In the genomic region with DNA sequence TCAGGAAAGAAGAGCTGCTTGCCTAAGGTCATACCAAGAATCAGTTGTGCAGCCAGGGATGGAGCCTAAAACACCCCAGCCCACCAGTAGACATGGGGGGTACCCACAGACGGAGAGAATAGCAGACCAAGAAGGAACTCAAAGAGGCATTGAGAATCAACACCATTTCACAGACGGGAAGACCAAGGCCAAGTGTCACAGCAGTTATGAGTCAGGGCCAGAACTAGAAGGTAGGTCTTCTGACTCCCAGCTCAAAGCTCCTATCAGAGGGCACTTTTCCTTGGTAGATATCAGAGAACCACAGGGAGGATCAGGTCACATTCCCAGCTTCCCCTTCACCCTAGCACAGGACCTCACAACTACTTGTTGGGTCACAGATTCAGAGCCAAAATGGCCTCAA, we compare ENCODE assay signal across 26 cellular contexts. TPM values are rescaled to one million over a fixed set of nuclear protein-coding genes. Genes with fewer than 3 reads are reported as not detected.
DNase-seq lines count a peak whose midpoint lies in the region; ATAC-seq, FAIRE-seq and TF ChIP-seq lines count a peak whose summit lies in the region.
"Had no signal": no experiment of that assay in that cellular context is flagged by ENCODE, and none has a peak within 500 bp of the region (broad histone marks: within the 10 kb centered on the region; RNA-seq: fewer than 3 reads in every experiment).

No MANE protein-coding gene starts in this region.

- POLR2A ChIA-PET in WTC11 (lab: Charles Lee) (interaction anchor here (0.6 kb wide), 1 partner anchor 16 kb away, joined by 4 read pairs; no protein-coding TSS in a partner anchor), GM12878 (lab: Charles Lee) (interaction anchor here (0.9 kb wide), 1 partner anchor 14 kb away, joined by 3 read pairs; no protein-coding TSS in a partner anchor)

- no peaks in the 10 kb centered on the region for H3K9me3 Mint-ChIP-seq in activated naive CD4-positive, alpha-beta T cell treated with anti-CD3 and anti-CD28 coated beads for 36 hours
- H3K9me3 Mint-ChIP-seq in WTC11 (no peaks in the 10 kb centered on the region), osteocyte (ENCODE audit: unreplicated experiment) (peaks cover 5% of the 10 kb centered on the region)
- no peaks in the 10 kb centered on the region for H3K9me3 Mint-ChIP-seq in stimulated activated naive B cell treated with anti-CD40 and anti-IgM and Interleukin-4, amounts not matched to agents 10 μg/mL and 1 μg/mL and 100 μg/mL, for 72 hours

- BruUV-seq in GM12878 (replicated peaks; lab: Mats Ljungman, UMichigan) = no TSS peak

- peaks cover 35% of the 10 kb centered on the region for H3K79me2 ChIP-seq in GM12878 (ENCODE audit: control insufficient read depth, insufficient read depth, low read length)

- peaks cover 0 to 16% of the 10 kb centered on the region in 2 experiments; a peak in 3 of 4 replicates for H3K36me3 ChIP-seq in GM12878 (ENCODE audit: control insufficient read depth in 2 of 2, insufficient read depth in 2 of 2, low read length in 1 of 2)
- H3K36me3 ChIP-seq in prostate gland = no peaks in the 10 kb centered on the region
- H3K36me3 ChIP-seq: adrenal gland, neural progenitor cell had no signal

- H3K4me1 ChIP-seq in GM12878 (ENCODE audit: control insufficient read depth, insufficient read depth, low read length) (peaks cover 38% of the 10 kb centered on the region), prostate gland (replicated peaks) (no peaks in the 10 kb centered on the region)
- H3K4me1 ChIP-seq: HAP-1, neural progenitor cell had no signal

- intact Hi-C loops in activated naive CD4-positive, alpha-beta T cell treated with anti-CD3 and anti-CD28 coated beads for 36 hours (cut with micrococcal nuclease) = no loop called here
- intact Hi-C loops in GM12878 (cut with micrococcal nuclease; ENCODE audit: unreplicated experiment) (loop anchor here (10.0 kb wide), 1 partner anchor 298 kb away; no protein-coding TSS in a partner anchor), prostate gland (cut with DNase I) (no loop called here), sciatic nerve (cut with DNase I) (no loop called here)

- H3K27ac Mint-ChIP-seq in activated naive CD4-positive, alpha-beta T cell treated with anti-CD3 and anti-CD28 coated beads for 36 hours = peak overlapping the region; percentile 100
- H3K27ac Mint-ChIP-seq in WTC11 (peak overlapping the region; percentile 27; the same call in 1 of the 2 replicates), osteocyte (ENCODE audit: unreplicated experiment) (no peak overlapping the region)
- H3K27ac Mint-ChIP-seq in stimulated activated naive B cell treated with anti-CD40 and anti-IgM and Interleukin-4, amounts not matched to agents 10 μg/mL and 1 μg/mL and 100 μg/mL, for 72 hours = peak overlapping the region; percentile 76
- H3K27ac Mint-ChIP-seq: neural progenitor cell had no signal

- H3K9ac ChIP-seq in GM12878 (ENCODE audit: control insufficient read depth, insufficient read depth, low read length) = no peak overlapping the region
- H3K9ac ChIP-seq: neural progenitor cell had no signal

- H3K27me3 ChIP-seq in GM12878 (replicated peaks in 1 of 2; ENCODE audit: control insufficient read depth in 2 of 2, insufficient read depth in 2 of 2, low read length in 1 of 2) (no peaks in the 10 kb centered on the region), prostate gland (replicated peaks; ENCODE audit: insufficient read depth) (no peaks in the 10 kb centered on the region)
- H3K27me3 ChIP-seq: adrenal gland, neural progenitor cell, stomach had no signal

- no peaks in the 10 kb centered on the region for H3K27me3 Mint-ChIP-seq in activated naive CD4-positive, alpha-beta T cell treated with anti-CD3 and anti-CD28 coated beads for 36 hours (ENCODE audit: low read depth)
- no peaks in the 10 kb centered on the region for H3K27me3 Mint-ChIP-seq in WTC11 (ENCODE audit: low read depth)
- no peaks in the 10 kb centered on the region for H3K27me3 Mint-ChIP-seq in stimulated activated naive B cell treated with anti-CD40 and anti-IgM and Interleukin-4, amounts not matched to agents 10 μg/mL and 1 μg/mL and 100 μg/mL, for 72 hours
- H3K27me3 Mint-ChIP-seq in osteocyte (ENCODE audit: unreplicated experiment) = no peaks in the 10 kb centered on the region

- H3K27ac ChIP-seq in GM12878 (ENCODE audit: control insufficient read depth, insufficient read depth) (peak overlapping the region; percentile 31), prostate gland (no peak overlapping the region)
- H3K27ac ChIP-seq: adrenal gland, epithelial cell of prostate, HL-60, neural progenitor cell, stomach, WERI-Rb-1 had no signal

- H3K4me3 Mint-ChIP-seq in activated naive CD4-positive, alpha-beta T cell treated with anti-CD3 and anti-CD28 coated beads for 36 hours = peak overlapping the region; percentile 47
- H3K4me3 Mint-ChIP-seq in WTC11 = no peak overlapping the region
- H3K4me3 Mint-ChIP-seq in stimulated activated naive B cell treated with anti-CD40 and anti-IgM and Interleukin-4, amounts not matched to agents 10 μg/mL and 1 μg/mL and 100 μg/mL, for 72 hours = no peak overlapping the region
- H3K4me3 Mint-ChIP-seq in osteocyte (ENCODE audit: unreplicated experiment) = no peak overlapping the region
- H3K4me3 Mint-ChIP-seq: neural progenitor cell had no signal

- RAD21 ChIA-PET in GM12878 (lab: Charles Lee; ENCODE audit: unreplicated experiment) = interaction anchor here (1.4 to 1.5 kb wide), 3 partner anchors 16 to 51 kb away, joined by 4 to 7 read pairs (median 5); no protein-coding TSS in a partner anchor

- no peaks in the 10 kb centered on the region for H4K20me1 ChIP-seq in GM12878 (ENCODE audit: control insufficient read depth, insufficient read depth)

- TF ChIP-seq CTCF in WTC11 (IDR thresholded peaks at IDR 0.05) = no peak
- TF ChIP-seq CTCF in GM12878 (IDR thresholded peaks at IDR 0.05 in 2 of 3, conservative IDR thresholded peaks at IDR 0.05 in 1 of 3; ENCODE audit: control insufficient read depth in 2 of 3, extremely low read depth in 1 of 3, insufficient read depth in 1 of 3, low read depth in 3 of 3, low read length in 3 of 3) = no peak
- no peak for TF ChIP-seq CTCF in prostate gland (IDR thresholded peaks at IDR 0.05)
- no peak for TF ChIP-seq CTCF in osteocyte (IDR thresholded peaks at IDR 0.05)

- peaks cover 72% of the 10 kb centered on the region for H3K4me1 Mint-ChIP-seq in activated naive CD4-positive, alpha-beta T cell treated with anti-CD3 and anti-CD28 coated beads for 36 hours (ENCODE audit: low read depth)
- H3K4me1 Mint-ChIP-seq in WTC11 (peaks cover 28% of the 10 kb centered on the region), osteocyte (ENCODE audit: unreplicated experiment) (peaks cover 5% of the 10 kb centered on the region)
- H3K4me1 Mint-ChIP-seq in stimulated activated naive B cell treated with anti-CD40 and anti-IgM and Interleukin-4, amounts not matched to agents 10 μg/mL and 1 μg/mL and 100 μg/mL, for 72 hours = peaks cover 57 to 66% of the 10 kb centered on the region in 2 donors
- H3K4me1 Mint-ChIP-seq: neural progenitor cell had no signal

- H3K4me2 ChIP-seq in GM12878 (ENCODE audit: control insufficient read depth, insufficient read depth) = no peak overlapping the region
- H3K4me2 ChIP-seq: neural progenitor cell had no signal

- FAIRE-seq in GM12878 (lab: Jason Lieb, UNC) = no peak
- FAIRE-seq: bronchial epithelial cell, urothelium cell line had no signal

- H3K36me3 Mint-ChIP-seq in activated naive CD4-positive, alpha-beta T cell treated with anti-CD3 and anti-CD28 coated beads for 36 hours (ENCODE audit: low read depth) = peaks cover 35% of the 10 kb centered on the region
- H3K36me3 Mint-ChIP-seq in WTC11 (peaks cover 14% of the 10 kb centered on the region), osteocyte (ENCODE audit: unreplicated experiment) (peaks cover 5% of the 10 kb centered on the region)
- peaks cover 33 to 36% of the 10 kb centered on the region in 2 donors for H3K36me3 Mint-ChIP-seq in stimulated activated naive B cell treated with anti-CD40 and anti-IgM and Interleukin-4, amounts not matched to agents 10 μg/mL and 1 μg/mL and 100 μg/mL, for 72 hours

- in situ Hi-C loops in GM12878 (cut with MboI) = loop anchor here (25.0 kb wide), 1 partner anchor 1731 kb away; a partner anchor contains a TSS

- no peak for TF ChIP-seq EP300 in GM12878 (IDR thresholded peaks at IDR 0.05; ENCODE audit: borderline replicate concordance in 1 of 2, control insufficient read depth in 1 of 2, low read depth in 2 of 2, low read length in 2 of 2)

- no peak for TF ChIP-seq RAD21 in GM12878 (IDR thresholded peaks at IDR 0.05; ENCODE audit: insufficient read depth, low read depth, low read length)

- DNase-seq in activated naive CD4-positive, alpha-beta T cell treated with anti-CD3 and anti-CD28 coated beads for 36 hours = peak; percentile 42
- no peak for DNase-seq in activated naive CD4-positive, alpha-beta T cell (lab: John Stamatoyannopoulos, UW)
- no peak for DNase-seq in WTC11 (ENCODE audit: low spot score)
- no peak for DNase-seq in GM12878 (ENCODE audit: low read depth, low spot score)
- no peak for DNase-seq in stimulated activated naive B cell treated with anti-CD40 and anti-IgM and Interleukin-4, amounts not matched to agents 10 μg/mL and 1 μg/mL and 100 μg/mL, for 72 hours
- DNase-seq in prostate gland (ENCODE audit: low spot score) = no peak
- DNase-seq in osteocyte (ENCODE audit: extremely low spot score, unreplicated experiment) = no peak
- no peak for DNase-seq in sciatic nerve (ENCODE audit: low spot score)
- DNase-seq: adrenal gland, COR-L47, dermis blood vessel endothelial cell, EL, foreskin melanocyte, kidney glomerular epithelial cell, MV-4-11, NCI-H1930, NCI-H446 treated with DMSO at 0.1 percent for 48 hours, stomach, WERI-Rb-1 had no signal

- no peak overlapping the region for H3K4me3 ChIP-seq in GM12878
- no peak overlapping the region for H3K4me3 ChIP-seq in prostate gland
- H3K4me3 ChIP-seq: adrenal gland, HAP-1, neural progenitor cell, stomach had no signal

- ATAC-seq in WTC11 (no peak), GM12878 (no peak), sciatic nerve (no peak)
- no peak for ATAC-seq in stimulated activated naive B cell treated with anti-CD40 and anti-IgM and Interleukin-4, amounts not matched to agents 10 μg/mL and 1 μg/mL and 100 μg/mL, for 72 hours (replicated peaks)
- ATAC-seq: Right ventricle myocardium inferior had no signal

- 56% methylated on average over 2 of the region's 2 CpGs for WGBS in GM12878 (ENCODE audit: insufficient coverage, insufficient replicate concordance, low lambda C conversion rate, missing lambda C conversion rate)
- WGBS in prostate gland = 92% methylated on average over 2 of the region's 2 CpGs

- SMC1A ChIA-PET in GM12878 (lab: Charles Lee; ENCODE audit: uncharacterized antibody, unreplicated experiment) = interaction anchor here (1.1 to 1.8 kb wide), 4 partner anchors 10 to 294 kb away, joined by 3 to 5 read pairs (median 4); no protein-coding TSS in a partner anchor

- H2AFZ ChIP-seq in GM12878 (ENCODE audit: control insufficient read depth, low read depth, low read length) = no peak overlapping the region
- H2AFZ ChIP-seq: neural progenitor cell had no signal

- TF ChIP-seq POLR2A in GM12878 (IDR thresholded peaks at IDR 0.05; ENCODE audit: low read depth, low read length) = no peak
- TF ChIP-seq POLR2A in prostate gland (IDR thresholded peaks at IDR 0.05) = no peak

- no peaks in the 10 kb centered on the region for H3K9me3 ChIP-seq in GM12878 (replicated peaks; ENCODE audit: control insufficient read depth, insufficient read depth, low read length)
- H3K9me3 ChIP-seq in prostate gland = no peaks in the 10 kb centered on the region
- H3K9me3 ChIP-seq: adrenal gland, HAP-1, stomach had no signal

- CTCF ChIA-PET in activated naive CD4-positive, alpha-beta T cell treated with anti-CD3 and anti-CD28 coated beads for 36 hours (lab: Charles Lee) = interaction anchor here (2.4 to 8.6 kb wide), 2 partner anchors 22 to 27 kb away, joined by 7 to 42 read pairs; no protein-coding TSS in a partner anchor
- CTCF ChIA-PET in WTC11 (lab: Charles Lee) = no interaction called here
- CTCF ChIA-PET in GM12878 (lab: Yijun Ruan, JAX) = interaction anchor here (0.6 to 1.2 kb wide), 5 partner anchors 16 to 1715 kb away, joined by 3 to 4 read pairs (median 3); a partner anchor contains a TSS

RNA-seq across cellular contexts. Expression of a gene that starts 14.5 kb away (rescaled TPM):
- 10 to 100 TPM; 69.1 to 70.5 TPM for total RNA-seq in activated naive CD4-positive, alpha-beta T cell treated with anti-CD3 and anti-CD28 coated beads for 36 hours
- total RNA-seq in WTC11 (2021) (50.9 to 52.6 TPM (median 51.1 TPM) in 3 replicates), GM12878 (2014; rRNA removed) (22.2 and 23.7 TPM in 2 replicates), GM12878 (2014; rRNA removed; fragmentation: Illumina TruSeq; extraction: Trizol) (19.8 and 20.3 TPM in 2 replicates), GM12878 (2021) (39.1 and 39.9 TPM in 2 replicates), prostate gland (10 to 100 TPM; 44.1 to 84.2 TPM), osteocyte (54.9 and 57.4 TPM in 2 replicates), sciatic nerve (50.5 TPM)
- 39.3 and 46.8 TPM in 2 replicates for total RNA-seq in GM12878 (2013; cell fraction: nucleolus; rRNA removed)
- polyA plus RNA-seq in GM12878 (2011; ENCODE audit: low read depth) = 26.3 TPM
- polyA plus RNA-seq in GM12878 (2011; rRNA removed) (38.7 and 50.3 TPM in 2 replicates), GM12878 (2014; fragmentation: Illumina TruSeq; extraction: Trizol) (29.5 and 36.4 TPM in 2 replicates), GM12878 (2014; fragmentation: Nextera tagmentation; extraction: Ambion mirVana) (1 to 10 TPM; 2.0 to 4.6 TPM), GM12878 (2014; rRNA removed) (39.7 and 44.0 TPM in 2 replicates), GM12878 (2016; fragmentation: Nextera tagmentation; extraction: Ambion mirVana) (10 to 100 TPM; 11.2 to 21.6 TPM)
- 41.0 and 43.4 TPM in 2 replicates for polyA plus RNA-seq in GM12878 (2011; cell fraction: cytosol; rRNA removed)
- 122 and 147 TPM in 2 replicates for polyA plus RNA-seq in GM12878 (2011; cell fraction: nucleus; rRNA removed)
- polyA plus RNA-seq in GM12878 (2012) = 46.9 and 63.6 TPM in 2 replicates
- polyA minus RNA-seq in GM12878 (2011; rRNA and poly(A)+ RNA removed) = 34.6 and 56.6 TPM in 2 replicates
- 23.0 and 36.1 TPM in 2 replicates for polyA minus RNA-seq in GM12878 (2011; cell fraction: cytosol; rRNA and poly(A)+ RNA removed)
- 13.5 and 17.4 TPM in 2 replicates for polyA minus RNA-seq in GM12878 (2011; cell fraction: nucleus; rRNA and poly(A)+ RNA removed)

RNA-seq across cellular contexts. Expression of a gene that starts 24.1 kb away (rescaled TPM):
- 100 to 1,000 TPM; 634 to 648 TPM for total RNA-seq in activated naive CD4-positive, alpha-beta T cell treated with anti-CD3 and anti-CD28 coated beads for 36 hours
- 146 to 184 TPM (median 182 TPM) in 3 replicates for total RNA-seq in WTC11 (2021)
- total RNA-seq in GM12878 (2013; cell fraction: nucleolus; rRNA removed) = 293 and 318 TPM in 2 replicates
- total RNA-seq in GM12878 (2014; rRNA removed) = 32.9 and 37.9 TPM in 2 replicates
- total RNA-seq in GM12878 (2014; rRNA removed; fragmentation: Illumina TruSeq; extraction: Trizol) = 19.2 and 19.9 TPM in 2 replicates
- total RNA-seq in GM12878 (2021) = 29.6 and 30.4 TPM in 2 replicates
- polyA plus RNA-seq in GM12878 (2011; ENCODE audit: low read depth) = 61.5 TPM
- 65.9 and 96.8 TPM in 2 replicates for polyA plus RNA-seq in GM12878 (2011; rRNA removed)
- 86.7 and 115 TPM in 2 replicates for polyA plus RNA-seq in GM12878 (2011; cell fraction: cytosol; rRNA removed)
- 111 and 151 TPM in 2 replicates for polyA plus RNA-seq in GM12878 (2011; cell fraction: nucleus; rRNA removed)
- 114 and 191 TPM in 2 replicates for polyA plus RNA-seq in GM12878 (2012)
- polyA plus RNA-seq in GM12878 (2014; fragmentation: Illumina TruSeq; extraction: Trizol) = 30.1 and 34.0 TPM in 2 replicates
- polyA plus RNA-seq in GM12878 (2014; fragmentation: Nextera tagmentation; extraction: Ambion mirVana) = 10 to 100 TPM; 19.6 to 26.2 TPM
- 31.7 and 32.1 TPM in 2 replicates for polyA plus RNA-seq in GM12878 (2014; rRNA removed)
- polyA plus RNA-seq in GM12878 (2016; fragmentation: Nextera tagmentation; extraction: Ambion mirVana) = 10 to 100 TPM; 46.5 to 54.5 TPM
- 60.6 and 83.6 TPM in 2 replicates for polyA minus RNA-seq in GM12878 (2011; rRNA and poly(A)+ RNA removed)
- 25.4 and 29.0 TPM in 2 replicates for polyA minus RNA-seq in GM12878 (2011; cell fraction: cytosol; rRNA and poly(A)+ RNA removed)
- polyA minus RNA-seq in GM12878 (2011; cell fraction: nucleus; rRNA and poly(A)+ RNA removed) = 53.8 and 65.6 TPM in 2 replicates
- 10 to 100 TPM; 12.1 to 23.5 TPM for total RNA-seq in prostate gland
- total RNA-seq in osteocyte = 6.4 and 7.3 TPM in 2 replicates
- 10.8 TPM for total RNA-seq in sciatic nerve

RNA-seq across cellular contexts. Expression of a gene that starts 28.7 kb away (rescaled TPM):
- total RNA-seq in activated naive CD4-positive, alpha-beta T cell treated with anti-CD3 and anti-CD28 coated beads for 36 hours = 1 to 10 TPM; 2.1 to 2.7 TPM
- total RNA-seq in WTC11 (2021) (4.9 to 5.4 TPM (median 5.2 TPM) in 3 replicates), GM12878 (2014; rRNA removed) (0.16 and 0.34 TPM in 2 replicates), GM12878 (2014; rRNA removed; fragmentation: Illumina TruSeq; extraction: Trizol) (0.09 and 0.18 TPM in 2 replicates), GM12878 (2021) (0.61 and 0.97 TPM in 2 replicates), prostate gland (1 to 10 TPM in 1 of 2 donors, under 1 TPM in 1; 0.23 to 1.9 TPM), osteocyte (1.4 and 2.5 TPM in 2 replicates), sciatic nerve (2.5 TPM)
- 5.5 and 6.0 TPM in 2 replicates for total RNA-seq in GM12878 (2013; cell fraction: nucleolus; rRNA removed)
- polyA plus RNA-seq in GM12878 (2011; ENCODE audit: low read depth) = 1.1 TPM
- polyA plus RNA-seq in GM12878 (2011; rRNA removed) (0.58 and 0.73 TPM in 2 replicates), GM12878 (2014; fragmentation: Illumina TruSeq; extraction: Trizol) (0.51 and 0.65 TPM in 2 replicates), GM12878 (2014; fragmentation: Nextera tagmentation; extraction: Ambion mirVana) (under 1 TPM; 0.02 to 0.11 TPM), GM12878 (2014; rRNA removed) (1.0 and 1.2 TPM in 2 replicates), GM12878 (2016; fragmentation: Nextera tagmentation; extraction: Ambion mirVana) (under 1 TPM; 0.32 to 0.44 TPM)
- 0.90 and 0.95 TPM in 2 replicates for polyA plus RNA-seq in GM12878 (2011; cell fraction: cytosol; rRNA removed)
- polyA plus RNA-seq in GM12878 (2011; cell fraction: nucleus; rRNA removed) = 15.2 and 16.4 TPM in 2 replicates
- polyA plus RNA-seq in GM12878 (2012) = 1.7 and 1.8 TPM in 2 replicates
- polyA minus RNA-seq in GM12878 (2011; rRNA and poly(A)+ RNA removed) = 0.44 and 0.57 TPM in 2 replicates
- 0.40 TPM in 1 of 2 replicates, not detected in the other for polyA minus RNA-seq in GM12878 (2011; cell fraction: cytosol; rRNA and poly(A)+ RNA removed)
- polyA minus RNA-seq in GM12878 (2011; cell fraction: nucleus; rRNA and poly(A)+ RNA removed) = 0.73 and 1.6 TPM in 2 replicates

RNA-seq across cellular contexts. Expression of a gene that starts 31.4 kb away (rescaled TPM):
- 10 to 100 TPM; 23.9 to 26.7 TPM for total RNA-seq in activated naive CD4-positive, alpha-beta T cell treated with anti-CD3 and anti-CD28 coated beads for 36 hours
- total RNA-seq in WTC11 (2021) (18.0 to 21.0 TPM (median 20.2 TPM) in 3 replicates), GM12878 (2014; rRNA removed) (9.3 and 11.0 TPM in 2 replicates), GM12878 (2014; rRNA removed; fragmentation: Illumina TruSeq; extraction: Trizol) (8.4 and 9.1 TPM in 2 replicates), GM12878 (2021) (16.7 and 21.9 TPM in 2 replicates), prostate gland (10 to 100 TPM; 29.7 to 39.0 TPM), osteocyte (34.6 and 37.0 TPM in 2 replicates), sciatic nerve (19.2 TPM)
- total RNA-seq in GM12878 (2013; cell fraction: nucleolus; rRNA removed) = 10.7 and 16.8 TPM in 2 replicates
- polyA plus RNA-seq in GM12878 (2011; ENCODE audit: low read depth) = 7.5 TPM
- polyA plus RNA-seq in GM12878 (2011; rRNA removed) (10.3 and 12.9 TPM in 2 replicates), GM12878 (2014; fragmentation: Illumina TruSeq; extraction: Trizol) (12.0 and 16.9 TPM in 2 replicates), GM12878 (2014; fragmentation: Nextera tagmentation; extraction: Ambion mirVana) (1 to 10 TPM; 2.1 to 6.8 TPM), GM12878 (2014; rRNA removed) (16.8 and 18.7 TPM in 2 replicates), GM12878 (2016; fragmentation: Nextera tagmentation; extraction: Ambion mirVana) (10 to 100 TPM; 25.1 to 27.4 TPM)
- 22.6 and 23.3 TPM in 2 replicates for polyA plus RNA-seq in GM12878 (2011; cell fraction: cytosol; rRNA removed)
- polyA plus RNA-seq in GM12878 (2011; cell fraction: nucleus; rRNA removed) = 28.2 and 28.4 TPM in 2 replicates
- polyA plus RNA-seq in GM12878 (2012) = 15.6 and 17.0 TPM in 2 replicates
- 21.6 and 23.7 TPM in 2 replicates for polyA minus RNA-seq in GM12878 (2011; rRNA and poly(A)+ RNA removed)
- polyA minus RNA-seq in GM12878 (2011; cell fraction: cytosol; rRNA and poly(A)+ RNA removed) = 4.3 and 6.9 TPM in 2 replicates
- 4.1 and 5.2 TPM in 2 replicates for polyA minus RNA-seq in GM12878 (2011; cell fraction: nucleus; rRNA and poly(A)+ RNA removed)

RNA-seq across cellular contexts. Expression of a gene that starts 45.2 kb away (rescaled TPM):
- total RNA-seq in activated naive CD4-positive, alpha-beta T cell treated with anti-CD3 and anti-CD28 coated beads for 36 hours = 10 to 100 TPM; 86.8 to 94.5 TPM
- 79.4 to 81.2 TPM (median 81.2 TPM) in 3 replicates for total RNA-seq in WTC11 (2021)
- total RNA-seq in GM12878 (2013; cell fraction: nucleolus; rRNA removed) = 8.1 and 8.5 TPM in 2 replicates
- 62.2 and 70.2 TPM in 2 replicates for total RNA-seq in GM12878 (2014; rRNA removed)
- total RNA-seq in GM12878 (2014; rRNA removed; fragmentation: Illumina TruSeq; extraction: Trizol) = 37.5 and 38.5 TPM in 2 replicates
- 69.5 and 71.0 TPM in 2 replicates for total RNA-seq in GM12878 (2021)
- polyA plus RNA-seq in GM12878 (2011; ENCODE audit: low read depth) = 26.7 TPM
- 22.4 and 55.3 TPM in 2 replicates for polyA plus RNA-seq in GM12878 (2011; rRNA removed)
- polyA plus RNA-seq in GM12878 (2011; cell fraction: cytosol; rRNA removed) = 67.4 and 68.4 TPM in 2 replicates
- polyA plus RNA-seq in GM12878 (2011; cell fraction: nucleus; rRNA removed) = 112 and 137 TPM in 2 replicates
- 70.1 and 70.6 TPM in 2 replicates for polyA plus RNA-seq in GM12878 (2012)
- 39.6 and 70.0 TPM in 2 replicates for polyA plus RNA-seq in GM12878 (2014; fragmentation: Illumina TruSeq; extraction: Trizol)
- polyA plus RNA-seq in GM12878 (2014; fragmentation: Nextera tagmentation; extraction: Ambion mirVana) = 10 to 100 TPM; 12.5 to 28.0 TPM
- 68.5 and 76.1 TPM in 2 replicates for polyA plus RNA-seq in GM12878 (2014; rRNA removed)
- 10 to 100 TPM; 68.6 to 74.8 TPM for polyA plus RNA-seq in GM12878 (2016; fragmentation: Nextera tagmentation; extraction: Ambion mirVana)
- polyA minus RNA-seq in GM12878 (2011; rRNA and poly(A)+ RNA removed) = 30.3 and 33.8 TPM in 2 replicates
- 22.9 and 24.1 TPM in 2 replicates for polyA minus RNA-seq in GM12878 (2011; cell fraction: cytosol; rRNA and poly(A)+ RNA removed)
- 9.9 and 20.2 TPM in 2 replicates for polyA minus RNA-seq in GM12878 (2011; cell fraction: nucleus; rRNA and poly(A)+ RNA removed)
- total RNA-seq in prostate gland = 10 to 100 TPM; 37.1 to 76.6 TPM
- total RNA-seq in osteocyte = 69.8 and 78.3 TPM in 2 replicates
- 51.2 TPM for total RNA-seq in sciatic nerve
